ENCODE assay signal across 25 cellular contexts in the genomic region with DNA sequence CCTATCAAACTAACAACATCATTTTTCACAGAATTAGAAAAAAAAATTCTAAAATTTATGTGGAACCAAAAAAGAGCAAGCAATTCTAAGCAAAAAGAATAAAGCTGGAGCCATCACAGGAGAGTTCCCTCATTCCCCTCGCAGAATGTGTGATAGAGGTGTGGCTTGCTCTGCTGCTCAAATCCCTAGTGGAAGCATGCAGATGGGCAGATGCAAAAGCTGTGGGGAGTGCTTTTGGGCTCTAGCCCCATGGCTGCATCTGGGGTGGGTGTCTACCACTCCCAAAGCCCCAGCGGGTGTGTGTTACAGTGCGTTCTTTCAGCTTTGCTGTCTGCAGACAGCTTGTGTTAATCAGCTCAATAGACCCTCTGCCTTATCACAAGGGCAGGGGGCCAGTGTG.
"Had no signal": no experiment of that assay in that cellular context is flagged by ENCODE, and none has a peak within 500 bp of the region (broad histone marks: within the 10 kb centered on the region; RNA-seq: fewer than 3 reads in every experiment).

No MANE protein-coding gene starts in this region.

- H3K27ac ChIP-seq: colonic mucosa, epithelial cell of prostate, gastrocnemius medialis, heart left ventricle, left ventricle myocardium inferior, lower lobe of right lung, parathyroid adenoma, stomach, thyroid gland, vagina had no signal

- H2AFZ ChIP-seq: parathyroid adenoma had no signal

- H3K27ac Mint-ChIP-seq: dendritic cell treated with granulocyte-macrophage colony-stimulating factor and Interleukin-4, amounts not matched to agents 40 ng/mL and 50 ng/mL, for 4 days; endodermal cell; naive thymus-derived CD8-positive, alpha-beta T cell; progenitor cell of endocrine pancreas; stimulated activated effector memory CD8-positive, alpha-beta T cell treated with anti-CD3 and anti-CD28 coated beads, Interleukin-12 subunit alpha, Interleukin-12 subunit beta, amount 100 ng/mL, for 72 hours had no signal

- ATAC-seq: esophagus mucosa; gastrocnemius medialis; heart left ventricle; left colon; lower lobe of right lung; naive thymus-derived CD8-positive, alpha-beta T cell; sciatic nerve; stimulated activated effector memory CD8-positive, alpha-beta T cell treated with anti-CD3 and anti-CD28 coated beads, Interleukin-12 subunit alpha, Interleukin-12 subunit beta, amount 100 ng/mL, for 72 hours had no signal

- H3K27me3 ChIP-seq: colonic mucosa, gastrocnemius medialis, heart left ventricle, stomach, thyroid gland, vagina had no signal

- H3K79me2 ChIP-seq: parathyroid adenoma had no signal

- H3K9me3 Mint-ChIP-seq: stimulated activated effector memory CD8-positive, alpha-beta T cell treated with anti-CD3 and anti-CD28 coated beads, Interleukin-12 subunit alpha, Interleukin-12 subunit beta, amount 100 ng/mL, for 72 hours had no signal

- H3K9me3 ChIP-seq: colonic mucosa, gastrocnemius medialis, heart left ventricle, left ventricle myocardium inferior, lower lobe of right lung, thyroid gland, vagina had no signal

- H3K4me3 ChIP-seq: colonic mucosa, gastrocnemius medialis, heart left ventricle, left ventricle myocardium inferior, lower lobe of right lung, stomach, thyroid gland, vagina had no signal

- DNase-seq: colonic mucosa; effector CD8-positive, alpha-beta T cell; endodermal cell; foreskin fibroblast; gastrocnemius medialis; heart left ventricle; hippocampal formation; left colon; left ventricle myocardium inferior; lower lobe of right lung; naive thymus-derived CD8-positive, alpha-beta T cell; stimulated activated CD4-positive, alpha-beta T cell treated with anti-CD3 and anti-CD28 coated beads, Interleukin-2, amount 100 ng/mL, for 24 hours; stimulated activated CD4-positive, alpha-beta T cell treated with anti-CD3 and anti-CD28 coated beads, Interleukin-4, amount 100 ng/mL, for 24 hours; stimulated activated naive CD4-positive, alpha-beta T cell treated with Interleukin-2 at 50 U/mL for 16 hours; stomach; thyroid gland; trophoblast cell had no signal

- H3K27me3 Mint-ChIP-seq: dendritic cell treated with granulocyte-macrophage colony-stimulating factor and Interleukin-4, amounts not matched to agents 40 ng/mL and 50 ng/mL, for 4 days; naive thymus-derived CD8-positive, alpha-beta T cell; progenitor cell of endocrine pancreas had no signal

- H3K36me3 Mint-ChIP-seq: naive thymus-derived CD8-positive, alpha-beta T cell; stimulated activated effector memory CD8-positive, alpha-beta T cell treated with anti-CD3 and anti-CD28 coated beads, Interleukin-12 subunit alpha, Interleukin-12 subunit beta, amount 100 ng/mL, for 72 hours had no signal

- H3K9ac ChIP-seq: parathyroid adenoma had no signal

- H3K4me3 Mint-ChIP-seq: dendritic cell treated with granulocyte-macrophage colony-stimulating factor and Interleukin-4, amounts not matched to agents 40 ng/mL and 50 ng/mL, for 4 days; endodermal cell; naive thymus-derived CD8-positive, alpha-beta T cell; stimulated activated effector memory CD8-positive, alpha-beta T cell treated with anti-CD3 and anti-CD28 coated beads, Interleukin-12 subunit alpha, Interleukin-12 subunit beta, amount 100 ng/mL, for 72 hours had no signal

- H3K4me1 Mint-ChIP-seq: naive thymus-derived CD8-positive, alpha-beta T cell; stimulated activated effector memory CD8-positive, alpha-beta T cell treated with anti-CD3 and anti-CD28 coated beads, Interleukin-12 subunit alpha, Interleukin-12 subunit beta, amount 100 ng/mL, for 72 hours had no signal

- H3K4me1 ChIP-seq: colonic mucosa, gastrocnemius medialis, heart left ventricle, left ventricle myocardium inferior, lower lobe of right lung, parathyroid adenoma, stomach, thyroid gland, vagina had no signal

- H3K36me3 ChIP-seq: colonic mucosa, gastrocnemius medialis, heart left ventricle, left ventricle myocardium inferior, lower lobe of right lung, stomach, thyroid gland, vagina had no signal
